ENCODE assay signal across 30 cellular contexts in genomic region chr2:227339098-227339599, GRCh38. TPM values are rescaled to one million over a fixed set of nuclear protein-coding genes. Genes with fewer than 3 reads are reported as not detected.
DNase-seq lines count a peak whose midpoint lies in the region; ATAC-seq, FAIRE-seq and TF ChIP-seq lines count a peak whose summit lies in the region.
"Had no signal": no experiment of that assay in that cellular context is flagged by ENCODE, and none has a peak within 500 bp of the region (broad histone marks: within the 10 kb centered on the region; RNA-seq: fewer than 3 reads in every experiment).

No MANE protein-coding gene starts in this region.

- H3K4me2 ChIP-seq in keratinocyte (ENCODE audit: control insufficient read depth, extremely low read depth, insufficient read depth, low read depth, low read length) (no peak overlapping the region), mesenchymal stem cell (ENCODE audit: low read length, poor library complexity, severe bottlenecking) (no peak overlapping the region)
- H3K4me2 ChIP-seq: PC-9 had no signal

- H2AFZ ChIP-seq in keratinocyte (ENCODE audit: control insufficient read depth, low read length) = no peak overlapping the region
- no peak overlapping the region for H2AFZ ChIP-seq in mesenchymal stem cell (ENCODE audit: low read depth, low read length)
- H2AFZ ChIP-seq: PC-9 had no signal

- H3K36me3 ChIP-seq in keratinocyte (ENCODE audit: control insufficient read depth in 2 of 2, extremely low read depth in 1 of 2, insufficient read depth in 2 of 2, low read length in 2 of 2) = peaks cover 6 to 7% of the 10 kb centered on the region in 2 experiments
- peaks cover 2 to 77% of the 10 kb centered on the region in 2 experiments for H3K36me3 ChIP-seq in mesenchymal stem cell (ENCODE audit: control insufficient read depth in 1 of 2, insufficient read depth in 2 of 2, low read depth in 1 of 2, low read length in 2 of 2)

- H3K9me3 ChIP-seq in keratinocyte (ENCODE audit: control insufficient read depth, low read depth, low read length) = no peaks in the 10 kb centered on the region
- H3K9me3 ChIP-seq in mesenchymal stem cell (ENCODE audit: control insufficient read depth, low read length) = no peaks in the 10 kb centered on the region
- H3K9me3 ChIP-seq: esophagus muscularis mucosa, psoas muscle had no signal

- H2AK5ac ChIP-seq in mesenchymal stem cell (ENCODE audit: low read length, severe bottlenecking) = no peak overlapping the region

- H3K9ac ChIP-seq in keratinocyte (ENCODE audit: control insufficient read depth, extremely low read depth, insufficient read depth, low read length) (no peak overlapping the region), mesenchymal stem cell (ENCODE audit: low read length) (no peak overlapping the region)

- DNase-seq in GM12891 (ENCODE audit: insufficient read length, low spot score) = no peak
- no peak for DNase-seq in keratinocyte (ENCODE audit: low read depth, low spot score)
- DNase-seq in mesenchymal stem cell = no peak
- DNase-seq in globus pallidus (ENCODE audit: low spot score) = no peak
- DNase-seq in NCI-H526 treated with DMSO at 0.1 percent for 48 hours (lab: John Stamatoyannopoulos, UW) = no peak
- no peak for DNase-seq in foreskin fibroblast
- DNase-seq: activated B cell treated with CpG ODN at 0.5 μM for 24 hours; activated naive CD4-positive, alpha-beta T cell treated with Interleukin-2 at 50 U/mL for 16 hours; activated T-cell treated with anti-CD3 and anti-CD28 coated beads, Interleukin-2, amount 50 U/mL, for 72 hours; foreskin melanocyte; GDM1; H7; MM.1S; naive B cell; NCI-H1417; NCI-H2081; NCI-H226; NCI-H69; PC-9; psoas muscle; stimulated activated CD4-positive, alpha-beta T cell treated with anti-CD3 and anti-CD28 coated beads, Interleukin-15, amount 100 ng/mL, for 24 hours; substantia nigra had no signal

- H2BK12ac ChIP-seq in mesenchymal stem cell (ENCODE audit: low read length in 2 of 2) = no peak overlapping the region

- no peak overlapping the region for H2BK120ac ChIP-seq in mesenchymal stem cell (ENCODE audit: low read depth, low read length)

- H4K8ac ChIP-seq in mesenchymal stem cell (ENCODE audit: low read length) = no peak overlapping the region

- no peak overlapping the region for H3K4ac ChIP-seq in mesenchymal stem cell (ENCODE audit: low read depth in 1 of 2, low read length in 2 of 2)

- dilution Hi-C loops in keratinocyte (cut with MboI; ENCODE audit: extremely low pct_ligation_motif_present, low sequenced_read_pairs) = no loop called here

- H3K79me2 ChIP-seq in keratinocyte (ENCODE audit: control insufficient read depth, insufficient read depth, low read length) = no peaks in the 10 kb centered on the region

- H3K27me3 ChIP-seq in keratinocyte (ENCODE audit: control insufficient read depth, extremely low read depth, insufficient read depth, low read length) (no peaks in the 10 kb centered on the region), mesenchymal stem cell (ENCODE audit: control insufficient read depth in 1 of 2, insufficient read depth in 1 of 2, low read length in 2 of 2) (no peaks in the 10 kb centered on the region)
- H3K27me3 ChIP-seq: esophagus muscularis mucosa had no signal

- FAIRE-seq in GM12891 (lab: Jason Lieb, UNC) (peak; percentile 9), keratinocyte (lab: Jason Lieb, UNC) (peak; percentile 13)
- FAIRE-seq: GM19239 had no signal

- no peak overlapping the region for H3K23ac ChIP-seq in mesenchymal stem cell (ENCODE audit: low read length in 2 of 2)

- H3K18ac ChIP-seq in mesenchymal stem cell (ENCODE audit: low read depth in 1 of 2, low read length in 2 of 2) = no peak overlapping the region

- WGBS in mesenchymal stem cell = 97% methylated on average over 1 of the region's 2 CpGs

- H2BK5ac ChIP-seq in mesenchymal stem cell (ENCODE audit: low read depth, low read length, poor library complexity, severe bottlenecking) = no peak overlapping the region

- ATAC-seq in HG03460 (IDR thresholded peaks at IDR 0.05; ENCODE audit: unreplicated experiment) (peak; percentile 43), GM21528 (IDR thresholded peaks at IDR 0.05; ENCODE audit: low FRiP score, unreplicated experiment) (no peak)
- ATAC-seq: activated T-cell treated with anti-CD3 and anti-CD28 coated beads, Interleukin-2, amount 50 U/mL, for 72 hours; psoas muscle; stimulated activated memory B cell treated with anti-CD40 and anti-IgM and Interleukin-4, amounts not matched to agents 10 μg/mL and 1 μg/mL and 100 μg/mL, for 72 hours had no signal

- H3K4me3 ChIP-seq in keratinocyte (ENCODE audit: control insufficient read depth in 2 of 3, extremely low read depth in 1 of 3, insufficient read depth in 2 of 3, low read depth in 1 of 3, low read length in 3 of 3) = no peak overlapping the region
- no peak overlapping the region for H3K4me3 ChIP-seq in mesenchymal stem cell (ENCODE audit: insufficient read depth in 1 of 2, low read depth in 1 of 2, low read length in 2 of 2)
- no peak overlapping the region for H3K4me3 ChIP-seq in foreskin fibroblast (ENCODE audit: low read depth in 1 of 2, low read length in 2 of 2)
- H3K4me3 ChIP-seq: esophagus muscularis mucosa, PC-9, psoas muscle, SK-N-MC had no signal

- no peak overlapping the region for H3K14ac ChIP-seq in mesenchymal stem cell (ENCODE audit: low read length in 2 of 2)

- H2BK15ac ChIP-seq in mesenchymal stem cell (ENCODE audit: low read depth, poor library complexity, severe bottlenecking) = no peak overlapping the region

- no peak overlapping the region for H4K91ac ChIP-seq in mesenchymal stem cell (ENCODE audit: low read length)

- TF ChIP-seq CTCF in keratinocyte (optimal IDR thresholded peaks at IDR 0.05 in 1 of 3, IDR thresholded peaks at IDR 0.05 in 1 of 3, conservative IDR thresholded peaks at IDR 0.05 in 1 of 3; ENCODE audit: extremely low read depth in 1 of 3, insufficient read depth in 2 of 3, low read length in 3 of 3) (no peak), foreskin fibroblast (IDR thresholded peaks at IDR 0.05; ENCODE audit: low read depth, low read length) (no peak)

- H3K79me1 ChIP-seq in mesenchymal stem cell (replicated peaks; ENCODE audit: low read length, poor library complexity, severe bottlenecking) = peaks cover 2% of the 10 kb centered on the region

- TF ChIP-seq POLR2A in GM12891 (IDR thresholded peaks at IDR 0.05; ENCODE audit: low read depth, low read length) = no peak

- H3K27ac ChIP-seq in keratinocyte (ENCODE audit: control insufficient read depth, insufficient read depth, low read length) (no peak overlapping the region), mesenchymal stem cell (ENCODE audit: low read length, poor library complexity, severe bottlenecking) (peak overlapping the region; percentile 73)
- H3K27ac ChIP-seq: esophagus muscularis mucosa, PC-9, psoas muscle, SK-N-MC had no signal

- no peaks in the 10 kb centered on the region for H4K20me1 ChIP-seq in keratinocyte (ENCODE audit: control insufficient read depth, extremely low read depth, insufficient read depth, low read length)

- no peaks in the 10 kb centered on the region for H3K4me1 ChIP-seq in keratinocyte (ENCODE audit: control insufficient read depth, extremely low read depth, insufficient read depth, low read length)
- peaks cover 7% of the 10 kb centered on the region for H3K4me1 ChIP-seq in mesenchymal stem cell (ENCODE audit: control insufficient read depth, insufficient read depth, low read depth, low read length)
- H3K4me1 ChIP-seq: esophagus muscularis mucosa, psoas muscle had no signal

- no peaks in the 10 kb centered on the region for H3K9me1 ChIP-seq in keratinocyte (ENCODE audit: control insufficient read depth, extremely low read depth, insufficient read depth, low read length)

TF ChIP-seq in GM12891, 5 proteins besides CTCF, POLR2A, EP300 and RAD21:
- TF ChIP-seq PAX5 (IDR thresholded peaks at IDR 0.05; ENCODE audit: insufficient read depth, low read length, severe bottlenecking) = no peak
- no peak for TF ChIP-seq SPI1 (IDR thresholded peaks at IDR 0.05; ENCODE audit: low read depth, low read length)
- no peak for TF ChIP-seq POLR2AphosphoS5 (IDR thresholded peaks at IDR 0.05; ENCODE audit: low read depth, low read length)
- TF ChIP-seq POU2F2 (IDR thresholded peaks at IDR 0.05; ENCODE audit: low read depth, low read length) = no peak
- TF ChIP-seq TAF1 (IDR thresholded peaks at IDR 0.05; ENCODE audit: low read depth, low read length) = no peak

RNA-seq across cellular contexts. Expression of gene MFF, which starts 14.1 kb away (rescaled TPM):
- polyA plus RNA-seq in GM12891 (2012; ENCODE audit: low read depth, missing spikeins) = 84.8 TPM
- 38.3 to 72.5 TPM (median 62.8 TPM) in 3 replicates for polyA plus RNA-seq in keratinocyte
- 66.4 TPM for polyA plus RNA-seq in keratinocyte (2011; ENCODE audit: low read depth)
- 52.4 and 81.4 TPM in 2 replicates for polyA plus RNA-seq in keratinocyte (2011; cell fraction: cytosol; rRNA removed)
- 44.9 and 59.9 TPM in 2 replicates for polyA plus RNA-seq in keratinocyte (2011; cell fraction: nucleus; rRNA removed)
- 62.1 and 69.9 TPM in 2 replicates for polyA plus RNA-seq in keratinocyte (2012; ENCODE audit: low replicate concordance)
- 12.8 to 51.2 TPM (median 28.8 TPM) in 3 replicates for polyA minus RNA-seq in keratinocyte
- polyA minus RNA-seq in keratinocyte (2011; cell fraction: cytosol; rRNA and poly(A)+ RNA removed) = 36.8 TPM
- polyA minus RNA-seq in keratinocyte (2011; cell fraction: nucleus; rRNA and poly(A)+ RNA removed) = 31.5 and 35.1 TPM in 2 replicates
- 80.3 TPM for polyA plus RNA-seq in mesenchymal stem cell (2013, experiment 1 of 2)
- polyA plus RNA-seq in mesenchymal stem cell (2013, experiment 2 of 2) = 80.6 TPM

RNA-seq across cellular contexts. Expression of gene TM4SF20, which starts 40.0 kb away (rescaled TPM):
- polyA plus RNA-seq in GM12891 (2012; ENCODE audit: low read depth, missing spikeins) = not detected
- polyA plus RNA-seq in keratinocyte = not detected in 3 replicates
- polyA plus RNA-seq in keratinocyte (2011; ENCODE audit: low read depth) = not detected
- not detected in 2 replicates for polyA plus RNA-seq in keratinocyte (2011; cell fraction: cytosol; rRNA removed)
- not detected in 2 replicates for polyA plus RNA-seq in keratinocyte (2011; cell fraction: nucleus; rRNA removed)
- polyA plus RNA-seq in keratinocyte (2012; ENCODE audit: low replicate concordance) = not detected in 2 replicates
- polyA minus RNA-seq in keratinocyte = not detected in 3 replicates
- polyA minus RNA-seq in keratinocyte (2011; cell fraction: cytosol; rRNA and poly(A)+ RNA removed) = not detected
- polyA minus RNA-seq in keratinocyte (2011; cell fraction: nucleus; rRNA and poly(A)+ RNA removed) = not detected in 2 replicates
- not detected for polyA plus RNA-seq in mesenchymal stem cell (2013, experiment 1 of 2)
- polyA plus RNA-seq in mesenchymal stem cell (2013, experiment 2 of 2) = not detected

RNA-seq across cellular contexts. Expression of gene SCYGR1, which starts 48.6 kb away (rescaled TPM):
- not detected for polyA plus RNA-seq in GM12891 (2012; ENCODE audit: low read depth, missing spikeins)
- polyA plus RNA-seq in keratinocyte = not detected in 3 replicates
- polyA plus RNA-seq in keratinocyte (2011; ENCODE audit: low read depth) = not detected
- polyA plus RNA-seq in keratinocyte (2011; cell fraction: cytosol; rRNA removed) = not detected in 2 replicates
- not detected in 2 replicates for polyA plus RNA-seq in keratinocyte (2011; cell fraction: nucleus; rRNA removed)
- polyA plus RNA-seq in keratinocyte (2012; ENCODE audit: low replicate concordance) = not detected in 2 replicates
- polyA minus RNA-seq in keratinocyte = not detected in 3 replicates
- polyA minus RNA-seq in keratinocyte (2011; cell fraction: cytosol; rRNA and poly(A)+ RNA removed) = not detected
- polyA minus RNA-seq in keratinocyte (2011; cell fraction: nucleus; rRNA and poly(A)+ RNA removed) = not detected in 2 replicates
- not detected for polyA plus RNA-seq in mesenchymal stem cell (2013, experiment 1 of 2)
- not detected for polyA plus RNA-seq in mesenchymal stem cell (2013, experiment 2 of 2)
- polyA plus RNA-seq: AG04450, BJ, psoas muscle had no signal
